Comparison of ENCODE assay signal across 19 cellular contexts in genomic region chr7:70539196-70539595, GRCh38.
"Had no signal": no experiment of that assay in that cellular context is flagged by ENCODE, and none has a peak within 500 bp of the region (broad histone marks: within the 10 kb centered on the region; RNA-seq: fewer than 3 reads in every experiment).

No MANE protein-coding gene starts in this region.

- H3K9me3 ChIP-seq: left lung, pancreas, sigmoid colon, SJSA1, upper lobe of right lung had no signal

- H3K4me3 Mint-ChIP-seq: activated CD8-positive, alpha-beta T cell treated with anti-CD3 and anti-CD28 coated beads for 36 hours; activated naive CD8-positive, alpha-beta T cell treated with anti-CD3 and anti-CD28 coated beads, Interleukin-2, amount 50 U/mL, for 24 hours; activated T-cell treated with anti-CD3 and anti-CD28 coated beads, Interleukin-2, amount 50 U/mL, for 72 hours; neural crest cell; T-cell had no signal

- H3K27me3 Mint-ChIP-seq: activated naive CD8-positive, alpha-beta T cell treated with anti-CD3 and anti-CD28 coated beads, Interleukin-2, amount 50 U/mL, for 24 hours had no signal

- H3K4me1 ChIP-seq: pancreas, SJSA1, upper lobe of right lung had no signal

- H3K9me3 Mint-ChIP-seq: activated CD8-positive, alpha-beta T cell treated with anti-CD3 and anti-CD28 coated beads for 36 hours; activated naive CD8-positive, alpha-beta T cell treated with anti-CD3 and anti-CD28 coated beads, Interleukin-2, amount 50 U/mL, for 24 hours; activated T-cell treated with anti-CD3 and anti-CD28 coated beads, Interleukin-2, amount 50 U/mL, for 72 hours; neural crest cell; T-cell had no signal

- ATAC-seq: activated CD8-positive, alpha-beta T cell treated with anti-CD3 and anti-CD28 coated beads for 36 hours; activated naive CD8-positive, alpha-beta T cell treated with anti-CD3 and anti-CD28 coated beads, Interleukin-2, amount 50 U/mL, for 24 hours; activated T-cell treated with anti-CD3 and anti-CD28 coated beads, Interleukin-2, amount 50 U/mL, for 72 hours; left lung; pancreas; T-cell; upper lobe of right lung had no signal

- H3K36me3 ChIP-seq: left lung, pancreas, sigmoid colon, SJSA1, upper lobe of right lung had no signal

- H3K27ac Mint-ChIP-seq: activated CD8-positive, alpha-beta T cell treated with anti-CD3 and anti-CD28 coated beads for 36 hours; activated naive CD8-positive, alpha-beta T cell treated with anti-CD3 and anti-CD28 coated beads, Interleukin-2, amount 50 U/mL, for 24 hours; activated T-cell treated with anti-CD3 and anti-CD28 coated beads, Interleukin-2, amount 50 U/mL, for 72 hours; T-cell had no signal

- H3K27ac ChIP-seq: coronary artery, left lung, pancreas, sigmoid colon, SJSA1, upper lobe of right lung had no signal

- DNase-seq: activated CD4-positive, alpha-beta T cell treated with anti-CD3 and anti-CD28 coated beads for 1 hour; activated CD8-positive, alpha-beta memory T cell treated with anti-CD3 and anti-CD28 coated beads, Interleukin-2, amount 50 U/mL, for 4 hours; activated CD8-positive, alpha-beta T cell treated with anti-CD3 and anti-CD28 coated beads for 36 hours; activated naive CD4-positive, alpha-beta T cell; activated naive CD8-positive, alpha-beta T cell treated with anti-CD3 and anti-CD28 coated beads, Interleukin-2, amount 50 U/mL, for 24 hours; activated T-cell treated with anti-CD3 and anti-CD28 coated beads, Interleukin-2, amount 50 U/mL, for 72 hours; effector CD4-positive, alpha-beta T cell; left lung; mesendoderm; pancreas; sigmoid colon; stimulated activated CD4-positive, alpha-beta T cell treated with anti-CD3 and anti-CD28 coated beads, Interleukin-2, amount 100 ng/mL, for 24 hours; stimulated activated naive CD4-positive, alpha-beta T cell; T-cell; T1000; upper lobe of right lung had no signal

- H3K27me3 ChIP-seq: left lung, pancreas, sigmoid colon, SJSA1, upper lobe of right lung had no signal

- H3K4me3 ChIP-seq: coronary artery, left lung, pancreas, sigmoid colon, SJSA1, upper lobe of right lung had no signal

- H3K36me3 Mint-ChIP-seq: T-cell had no signal
